30 cellular contexts compared by ENCODE assay signal in genomic region chr11:12748561-12748960, GRCh38.
"Had no signal": no experiment of that assay in that cellular context is flagged by ENCODE, and none has a peak within 500 bp of the region (broad histone marks: within the 10 kb centered on the region; RNA-seq: fewer than 3 reads in every experiment).

No MANE protein-coding gene starts in this region.

- H3K27me3 ChIP-seq: breast epithelium, esophagus muscularis mucosa, foreskin keratinocyte, left lung, upper lobe of right lung had no signal

- H3K27ac Mint-ChIP-seq: activated CD4-positive, alpha-beta memory T cell treated with anti-CD3 and anti-CD28 coated beads, Interleukin-2, amount 10 ng/mL, durations not matched to agents 7 days and 5 days; activated CD4-positive, alpha-beta T cell treated with anti-CD3 and anti-CD28 coated beads, Interleukin-2, amount 10 ng/mL, durations not matched to agents 24 days and 14 days; activated naive CD4-positive, alpha-beta T cell treated with anti-CD3 and anti-CD28 coated beads, Interleukin-2, amount 50 U/mL, for 24 hours; activated naive CD8-positive, alpha-beta T cell treated with anti-CD3 and anti-CD28 coated beads, Interleukin-2, amount 50 U/mL, for 24 hours; activated T-helper 17 cell treated with anti-CD3 and anti-CD28 coated beads, Interleukin-2, amount 50 U/mL, for 72 hours; dendritic cell treated with granulocyte-macrophage colony-stimulating factor and Interleukin-4, amounts not matched to agents 40 ng/mL and 50 ng/mL, for 4 days; naive B cell; stimulated activated effector memory CD8-positive, alpha-beta T cell treated with anti-CD3 and anti-CD28 coated beads, Interleukin-12 subunit alpha, Interleukin-12 subunit beta, amount 100 ng/mL, for 72 hours; stimulated activated naive CD8-positive, alpha-beta T cell treated with anti-CD3 and anti-CD28 coated beads, Interleukin-15, Interleukin-2, amounts not matched to agents 100 ng/mL and 50 ng/mL, for 24 hours; T-helper 17 cell had no signal

- H3K4me1 Mint-ChIP-seq: activated CD4-positive, alpha-beta memory T cell treated with anti-CD3 and anti-CD28 coated beads, Interleukin-2, amount 10 ng/mL, durations not matched to agents 7 days and 5 days; activated CD4-positive, alpha-beta T cell treated with anti-CD3 and anti-CD28 coated beads, Interleukin-2, amount 10 ng/mL, durations not matched to agents 24 days and 14 days; activated naive CD4-positive, alpha-beta T cell treated with anti-CD3 and anti-CD28 coated beads, Interleukin-2, amount 50 U/mL, for 24 hours; activated naive CD8-positive, alpha-beta T cell treated with anti-CD3 and anti-CD28 coated beads, Interleukin-2, amount 50 U/mL, for 24 hours; activated T-helper 17 cell treated with anti-CD3 and anti-CD28 coated beads, Interleukin-2, amount 50 U/mL, for 72 hours; naive B cell; stimulated activated effector memory CD8-positive, alpha-beta T cell treated with anti-CD3 and anti-CD28 coated beads, Interleukin-12 subunit alpha, Interleukin-12 subunit beta, amount 100 ng/mL, for 72 hours; T-helper 17 cell had no signal

- H3K4me3 Mint-ChIP-seq: activated CD4-positive, alpha-beta memory T cell treated with anti-CD3 and anti-CD28 coated beads, Interleukin-2, amount 10 ng/mL, durations not matched to agents 7 days and 5 days; activated CD4-positive, alpha-beta T cell treated with anti-CD3 and anti-CD28 coated beads, Interleukin-2, amount 10 ng/mL, durations not matched to agents 24 days and 14 days; activated naive CD4-positive, alpha-beta T cell treated with anti-CD3 and anti-CD28 coated beads, Interleukin-2, amount 50 U/mL, for 24 hours; activated naive CD8-positive, alpha-beta T cell treated with anti-CD3 and anti-CD28 coated beads, Interleukin-2, amount 50 U/mL, for 24 hours; activated T-cell treated with anti-CD3 and anti-CD28 coated beads, Interleukin-2, amount 50 U/mL, for 4 hours; activated T-helper 17 cell treated with anti-CD3 and anti-CD28 coated beads, Interleukin-2, amount 50 U/mL, for 72 hours; dendritic cell treated with granulocyte-macrophage colony-stimulating factor and Interleukin-4, amounts not matched to agents 40 ng/mL and 50 ng/mL, for 4 days; naive B cell; stimulated activated effector memory CD8-positive, alpha-beta T cell treated with anti-CD3 and anti-CD28 coated beads, Interleukin-12 subunit alpha, Interleukin-12 subunit beta, amount 100 ng/mL, for 72 hours; stimulated activated naive CD8-positive, alpha-beta T cell treated with anti-CD3 and anti-CD28 coated beads, Interleukin-15, Interleukin-2, amounts not matched to agents 100 ng/mL and 50 ng/mL, for 24 hours; T-helper 17 cell had no signal

- H3K9me3 ChIP-seq: breast epithelium, esophagus muscularis mucosa, left lung, thoracic aorta, upper lobe of right lung had no signal

- ATAC-seq: activated naive CD8-positive, alpha-beta T cell treated with anti-CD3 and anti-CD28 coated beads, Interleukin-2, amount 50 U/mL, for 24 hours; activated T-cell treated with anti-CD3 and anti-CD28 coated beads, Interleukin-2, amount 50 U/mL, for 4 hours; activated T-helper 17 cell treated with anti-CD3 and anti-CD28 coated beads, Interleukin-2, amount 50 U/mL, for 72 hours; foreskin keratinocyte; left lung; sciatic nerve; stimulated activated effector memory CD8-positive, alpha-beta T cell treated with anti-CD3 and anti-CD28 coated beads, Interleukin-12 subunit alpha, Interleukin-12 subunit beta, amount 100 ng/mL, for 72 hours; T-helper 17 cell; upper lobe of right lung had no signal

- H3K27ac ChIP-seq: breast epithelium, esophagus muscularis mucosa, foreskin keratinocyte, left lung, skin epidermis, thoracic aorta, upper lobe of right lung, WERI-Rb-1 had no signal

- DNase-seq: activated CD4-positive, alpha-beta memory T cell treated with anti-CD3 and anti-CD28 coated beads, Interleukin-2, amount 10 ng/mL, durations not matched to agents 7 days and 5 days; activated CD4-positive, alpha-beta T cell treated with anti-CD3 and anti-CD28 coated beads, Interleukin-2, amount 10 ng/mL, durations not matched to agents 24 days and 14 days; activated CD4-positive, CD25-positive, alpha-beta regulatory T cell treated with anti-CD3 and anti-CD28 coated beads, Interleukin-2, amount 50 U/mL, for 72 hours; activated CD8-positive, alpha-beta memory T cell treated with anti-CD3 and anti-CD28 coated beads, Interleukin-2, amount 50 U/mL, for 48 hours; activated gamma-delta T cell treated with Interleukin-2 at 50 U/mL for 16 hours; activated naive CD8-positive, alpha-beta T cell treated with anti-CD3 and anti-CD28 coated beads, Interleukin-2, amount 50 U/mL, for 24 hours; activated T-cell treated with anti-CD3 and anti-CD28 coated beads, Interleukin-2, amount 50 U/mL, for 4 hours; amygdala; central memory CD4-positive, alpha-beta T cell; foreskin keratinocyte; left lung; naive B cell; retina; stimulated activated CD4-positive, alpha-beta T cell treated with anti-CD3 and anti-CD28 coated beads, Interleukin-12 subunit alpha, Interleukin-12 subunit beta, amount 100 ng/mL, for 4 hours; stimulated activated CD4-positive, alpha-beta T cell treated with anti-CD3 and anti-CD28 coated beads, Interleukin-4, amount 100 ng/mL, for 1 hour; T-helper 17 cell; T1000; upper lobe of right lung; WERI-Rb-1 had no signal

- H3K36me3 ChIP-seq: breast epithelium, esophagus muscularis mucosa, left lung, thoracic aorta, upper lobe of right lung, WERI-Rb-1 had no signal

- H3K4me3 ChIP-seq: breast epithelium, esophagus muscularis mucosa, left lung, lung, skin epidermis, thoracic aorta, upper lobe of right lung had no signal

- H3K36me3 Mint-ChIP-seq: activated naive CD4-positive, alpha-beta T cell treated with anti-CD3 and anti-CD28 coated beads, Interleukin-2, amount 50 U/mL, for 24 hours; naive B cell; stimulated activated effector memory CD8-positive, alpha-beta T cell treated with anti-CD3 and anti-CD28 coated beads, Interleukin-12 subunit alpha, Interleukin-12 subunit beta, amount 100 ng/mL, for 72 hours had no signal

- H3K9me3 Mint-ChIP-seq: activated CD4-positive, alpha-beta memory T cell treated with anti-CD3 and anti-CD28 coated beads, Interleukin-2, amount 10 ng/mL, durations not matched to agents 7 days and 5 days; activated CD4-positive, alpha-beta T cell treated with anti-CD3 and anti-CD28 coated beads, Interleukin-2, amount 10 ng/mL, durations not matched to agents 24 days and 14 days; activated naive CD4-positive, alpha-beta T cell treated with anti-CD3 and anti-CD28 coated beads, Interleukin-2, amount 50 U/mL, for 24 hours; activated naive CD8-positive, alpha-beta T cell treated with anti-CD3 and anti-CD28 coated beads, Interleukin-2, amount 50 U/mL, for 24 hours; activated T-cell treated with anti-CD3 and anti-CD28 coated beads, Interleukin-2, amount 50 U/mL, for 4 hours; activated T-helper 17 cell treated with anti-CD3 and anti-CD28 coated beads, Interleukin-2, amount 50 U/mL, for 72 hours; dendritic cell treated with granulocyte-macrophage colony-stimulating factor and Interleukin-4, amounts not matched to agents 40 ng/mL and 50 ng/mL, for 4 days; stimulated activated effector memory CD8-positive, alpha-beta T cell treated with anti-CD3 and anti-CD28 coated beads, Interleukin-12 subunit alpha, Interleukin-12 subunit beta, amount 100 ng/mL, for 72 hours; stimulated activated naive CD8-positive, alpha-beta T cell treated with anti-CD3 and anti-CD28 coated beads, Interleukin-15, Interleukin-2, amounts not matched to agents 100 ng/mL and 50 ng/mL, for 24 hours had no signal
